8 cellular contexts compared by ENCODE assay signal in the genomic region with DNA sequence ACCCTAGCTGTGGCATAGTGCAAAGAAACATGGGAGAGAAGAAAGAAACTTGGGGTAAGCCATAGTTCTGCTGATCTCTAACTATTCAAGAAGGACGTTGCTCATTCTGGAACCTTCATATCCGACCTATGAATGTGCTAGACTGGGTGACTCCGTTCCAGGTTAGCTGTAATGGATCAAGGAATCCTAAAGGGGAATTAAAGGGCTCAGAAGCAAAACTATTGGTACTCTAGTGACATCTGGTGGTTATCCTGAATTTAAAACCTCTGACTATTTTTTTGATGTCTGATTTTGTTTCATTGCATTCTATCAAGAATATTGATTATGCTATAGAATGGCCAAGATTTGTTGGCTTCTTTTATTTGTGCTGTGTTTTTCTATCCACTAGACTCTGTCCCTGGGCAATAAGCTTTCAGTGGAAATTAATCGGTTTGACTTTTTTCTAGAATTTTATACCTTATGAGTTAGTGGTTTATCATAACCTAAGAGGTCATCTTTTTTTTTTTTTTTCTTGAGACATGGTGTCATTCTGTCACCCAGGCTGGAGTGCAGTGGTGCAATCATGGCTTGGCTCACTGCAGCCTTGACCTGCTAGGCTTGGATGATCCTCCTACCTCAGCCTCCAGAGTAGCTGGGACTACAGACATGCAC. TPM values are rescaled to one million over a fixed set of nuclear protein-coding genes. Genes with fewer than 3 reads are reported as not detected.
DNase-seq lines count a peak whose midpoint lies in the region; ATAC-seq and TF ChIP-seq lines count a peak whose summit lies in the region.

No MANE protein-coding gene starts in this region.

- no peaks in the 10 kb centered on the region for H3K27me3 ChIP-seq in thyroid gland

- H3K4me1 ChIP-seq in thyroid gland = peaks cover 4 to 29% of the 10 kb centered on the region in 2 donors

- peak; percentile 43 to 86 (median 62) for TF ChIP-seq CTCF in thyroid gland (IDR thresholded peaks at IDR 0.05)

- no peak overlapping the region for H3K27ac ChIP-seq in thyroid gland

- TF ChIP-seq POLR2A in thyroid gland (IDR thresholded peaks at IDR 0.05) = no peak

- peaks cover 8 to 11% of the 10 kb centered on the region in 2 donors for H3K36me3 ChIP-seq in thyroid gland

- peak; percentile 21 for DNase-seq in NCI-H1436 (lab: John Stamatoyannopoulos, UW)
- DNase-seq in NCI-H1436 treated with DMSO at 0.1 percent for 48 hours (lab: John Stamatoyannopoulos, UW) = no peak
- peak; percentile 44 for DNase-seq in NCI-H2029 (lab: John Stamatoyannopoulos, UW)
- DNase-seq in amniotic stem cell (lab: John Stamatoyannopoulos, UW) = peak; percentile 6
- peak; percentile 70 for DNase-seq in iPS-NIHi11 (ENCODE audit: low spot score)
- DNase-seq in thyroid gland = no peak
- no peak for DNase-seq in anterior cingulate cortex (lab: John Stamatoyannopoulos, UW)

- ATAC-seq in GM21360 (IDR thresholded peaks at IDR 0.05; ENCODE audit: unreplicated experiment) = no peak

- 38 to 40% methylated on average over 4 of the region's 4 CpGs for WGBS in thyroid gland, 2 donors

- intact Hi-C loops in thyroid gland (cut with DNase I) = loop anchor here (2.0 to 10.0 kb wide), 2 partner anchors 46 to 244 kb away; a partner anchor contains a TSS

- no peaks in the 10 kb centered on the region for H3K9me3 ChIP-seq in thyroid gland

- H3K4me3 ChIP-seq in thyroid gland (replicated peaks in 1 of 3) = no peak overlapping the region

RNA-seq across cellular contexts. Expression of a gene that starts 19.5 kb away (rescaled TPM):
- 10 to 100 TPM; 13.7 to 17.2 (median 14.8) TPM for total RNA-seq in thyroid gland

RNA-seq across cellular contexts. Expression of a gene that starts 47.7 kb away (rescaled TPM):
- 10 to 100 TPM in 1 of 4 donors, 1 to 10 TPM in 3; 2.5 to 12.9 (median 6.4) TPM for total RNA-seq in thyroid gland

Comparison
In these comparisons a context has a peak if more than half of its experiments do, and no peak if none do; other contexts are left out.
1. DNase-seq: peak in NCI-H1436 (single experiment), NCI-H2029 (single experiment), amniotic stem cell (single experiment) and iPS-NIHi11 (single experiment); none in NCI-H1436 treated with DMSO at 0.1 percent for 48 hours (single experiment), thyroid gland (0 of 2) and anterior cingulate cortex (0 of 58).